21 cellular contexts compared by ENCODE assay signal in the genomic region with DNA sequence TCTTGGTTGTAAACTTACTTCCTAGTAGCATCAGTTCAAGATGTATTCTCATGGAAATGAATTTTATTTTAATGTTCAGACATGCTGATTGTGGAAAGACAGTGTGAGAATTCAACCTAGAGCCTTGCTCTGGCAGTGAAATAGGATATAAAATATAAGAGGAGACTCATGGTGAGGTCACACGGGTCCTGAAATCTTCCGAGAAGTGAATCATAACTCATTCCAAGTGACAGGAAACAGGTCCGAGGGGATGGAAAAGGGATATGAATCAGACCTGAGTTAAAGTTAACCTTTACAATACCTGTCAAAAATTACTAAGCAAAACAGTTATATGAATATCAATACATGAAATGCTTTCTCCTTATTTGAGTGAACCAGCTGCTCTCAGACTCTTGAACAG.
A peak's percentile ranks its signal among the peaks of the same experiment; 100 is the strongest.
DNase-seq lines count a peak whose midpoint lies in the region; ATAC-seq, FAIRE-seq and TF ChIP-seq lines count a peak whose summit lies in the region.
"Had no signal": no experiment of that assay in that cellular context is flagged by ENCODE, and none has a peak within 500 bp of the region (broad histone marks: within the 10 kb centered on the region; RNA-seq: fewer than 3 reads in every experiment).

No MANE protein-coding gene starts in this region.

- POLR2A ChIA-PET in endothelial cell of umbilical vein (lab: Charles Lee) = no interaction called here
- POLR2A ChIA-PET in T-cell (lab: Charles Lee) = no interaction called here

- CTCF ChIA-PET in endothelial cell of umbilical vein (lab: Charles Lee) (interaction anchor here (1.0 kb wide), 1 partner anchor 9 kb away, joined by 3 read pairs; no protein-coding TSS in a partner anchor), T-cell (lab: Charles Lee) (no interaction called here)

- intact Hi-C loops in endothelial cell of umbilical vein (cut with micrococcal nuclease) = no loop called here

- H3K4me2 ChIP-seq in endothelial cell of umbilical vein (ENCODE audit: insufficient read depth, low read length) = peak overlapping the region; percentile 31

- no peaks in the 10 kb centered on the region for H4K20me1 ChIP-seq in endothelial cell of umbilical vein (replicated peaks; ENCODE audit: control insufficient read depth, extremely low read depth, insufficient read depth, low read length)

- H3K9ac ChIP-seq in endothelial cell of umbilical vein (replicated peaks; ENCODE audit: extremely low read depth, insufficient read depth, low read length) = no peak overlapping the region

- H3K4me1 ChIP-seq in endothelial cell of umbilical vein (ENCODE audit: control insufficient read depth, extremely low read depth, insufficient read depth, low read length) = peaks cover 7% of the 10 kb centered on the region
- H3K4me1 ChIP-seq: psoas muscle had no signal

- H3K9me3 ChIP-seq in endothelial cell of umbilical vein (replicated peaks; ENCODE audit: control insufficient read depth, insufficient read depth, low read length) = no peaks in the 10 kb centered on the region
- H3K9me3 ChIP-seq: psoas muscle had no signal

- dilution Hi-C loops in endothelial cell of umbilical vein (cut with MboI; ENCODE audit: extremely low pct_ligation_motif_present, low sequenced_read_pairs) = no loop called here

- H3K79me2 ChIP-seq in endothelial cell of umbilical vein (ENCODE audit: control insufficient read depth, insufficient read depth, low read length) = no peaks in the 10 kb centered on the region

- no peaks in the 10 kb centered on the region for H3K9me1 ChIP-seq in endothelial cell of umbilical vein (replicated peaks; ENCODE audit: control insufficient read depth, extremely low read depth, insufficient read depth, low read length)

- BruUV-seq in endothelial cell of umbilical vein (replicated peaks; lab: Mats Ljungman, UMichigan) = no TSS peak

- no peak overlapping the region for H3K27ac ChIP-seq in endothelial cell of umbilical vein (ENCODE audit: insufficient read depth, low read depth, low read length)
- H3K27ac ChIP-seq: C4-2B, psoas muscle, SK-N-MC had no signal

- H2AFZ ChIP-seq in endothelial cell of umbilical vein (ENCODE audit: low read depth, low read length) = no peak overlapping the region

- H3K4me3 Mint-ChIP-seq in nephron = no peak overlapping the region
- H3K4me3 Mint-ChIP-seq in T-cell = no peak overlapping the region
- H3K4me3 Mint-ChIP-seq: activated B cell treated with CpG ODN at 0.5 μM for 24 hours had no signal

- no peak for TF ChIP-seq POLR2A in endothelial cell of umbilical vein (IDR thresholded peaks at IDR 0.05; ENCODE audit: low read depth, low read length)
- no peak for TF ChIP-seq POLR2A in GM12891 (IDR thresholded peaks at IDR 0.05; ENCODE audit: low read depth, low read length)

- FAIRE-seq in RCC 7860 (lab: Jason Lieb, UNC) (peak; percentile 96), endothelial cell of umbilical vein (lab: Jason Lieb, UNC) (peak; percentile 54), GM12891 (lab: Jason Lieb, UNC) (no peak)
- FAIRE-seq: HepG2 had no signal

- no peak for ATAC-seq in GM21619 (IDR thresholded peaks at IDR 0.05; ENCODE audit: unreplicated experiment)
- no peak for ATAC-seq in stimulated activated naive CD8-positive, alpha-beta T cell treated with anti-CD3 and anti-CD28 coated beads, Interleukin-15, Interleukin-2, amounts not matched to agents 100 U/mL and 50 U/mL, for 24 hours
- no peak for ATAC-seq in T-cell (replicated peaks in 1 of 4)
- ATAC-seq: HepG2, psoas muscle had no signal

- H3K36me3 Mint-ChIP-seq in nephron (ENCODE audit: low read depth) = no peaks in the 10 kb centered on the region
- no peaks in the 10 kb centered on the region for H3K36me3 Mint-ChIP-seq in T-cell

- DNase-seq in GM03348 (ENCODE audit: low spot score) (peak; percentile 28), RCC 7860 (ENCODE audit: low spot score) (peak; percentile 80), endothelial cell of umbilical vein (ENCODE audit: low read depth, low spot score) (peak; percentile 34), GM12891 (ENCODE audit: insufficient read length, low spot score) (no peak), T-cell (no peak)
- no peak for DNase-seq in stimulated activated naive CD8-positive, alpha-beta T cell treated with anti-CD3 and anti-CD28 coated beads, Interleukin-15, Interleukin-2, amounts not matched to agents 100 U/mL and 50 U/mL, for 24 hours
- DNase-seq: activated B cell treated with CpG ODN at 0.5 μM for 24 hours; anterior cingulate cortex; effector CD8-positive, alpha-beta T cell; GDM1; hypothalamus; NCI-H1417 treated with DMSO at 0.1 percent for 48 hours; NCI-H774; psoas muscle; stimulated activated CD4-positive, alpha-beta T cell treated with anti-CD3 and anti-CD28 coated beads, Interleukin-4, amount 100 ng/mL, for 1 hour; stimulated activated naive CD4-positive, alpha-beta T cell had no signal

- no peaks in the 10 kb centered on the region for H3K9me3 Mint-ChIP-seq in nephron
- H3K9me3 Mint-ChIP-seq in T-cell = peaks cover 8 to 15% (median 11%) of the 10 kb centered on the region in 3 donors
- H3K9me3 Mint-ChIP-seq: activated B cell treated with CpG ODN at 0.5 μM for 24 hours had no signal

- H3K4me1 Mint-ChIP-seq in nephron = peaks cover 11% of the 10 kb centered on the region
- H3K4me1 Mint-ChIP-seq in T-cell = no peaks in the 10 kb centered on the region
- H3K4me1 Mint-ChIP-seq: activated B cell treated with CpG ODN at 0.5 μM for 24 hours had no signal

- H3K27ac Mint-ChIP-seq in nephron (peak overlapping the region in 2 of 3 experiments; percentile 18 to 25), T-cell (no peak overlapping the region)
- H3K27ac Mint-ChIP-seq: activated B cell treated with CpG ODN at 0.5 μM for 24 hours had no signal

- no peaks in the 10 kb centered on the region for H3K27me3 ChIP-seq in endothelial cell of umbilical vein (ENCODE audit: control insufficient read depth in 2 of 2, insufficient read depth in 2 of 2, low read length in 2 of 2)

- H3K36me3 ChIP-seq in endothelial cell of umbilical vein (ENCODE audit: control insufficient read depth in 2 of 2, extremely low read depth in 1 of 2, insufficient read depth in 2 of 2, low read length in 2 of 2) = no peaks in the 10 kb centered on the region

- no peak overlapping the region for H3K4me3 ChIP-seq in endothelial cell of umbilical vein (replicated peaks in 1 of 3; ENCODE audit: insufficient read depth in 1 of 3, low read depth in 1 of 3, low read length in 3 of 3)
- H3K4me3 ChIP-seq: psoas muscle, SK-N-MC had no signal

- TF ChIP-seq CTCF in endothelial cell of umbilical vein (IDR thresholded peaks at IDR 0.05; ENCODE audit: extremely low read depth in 1 of 2, insufficient read depth in 1 of 2, low read depth in 1 of 2, low read length in 2 of 2) (no peak), nephron (IDR thresholded peaks at IDR 0.05; ENCODE audit: unreplicated experiment in 3 of 3) (no peak)

- H3K27me3 Mint-ChIP-seq in nephron (ENCODE audit: low read depth) (no peaks in the 10 kb centered on the region), T-cell (no peaks in the 10 kb centered on the region)
- H3K27me3 Mint-ChIP-seq: activated B cell treated with CpG ODN at 0.5 μM for 24 hours had no signal

TF ChIP-seq in endothelial cell of umbilical vein, 7 proteins besides CTCF, POLR2A, EP300 and RAD21:
- TF ChIP-seq, protein P1, sequence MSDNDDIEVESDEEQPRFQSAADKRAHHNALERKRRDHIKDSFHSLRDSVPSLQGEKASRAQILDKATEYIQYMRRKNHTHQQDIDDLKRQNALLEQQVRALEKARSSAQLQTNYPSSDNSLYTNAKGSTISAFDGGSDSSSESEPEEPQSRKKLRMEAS (IDR thresholded peaks at IDR 0.05; ENCODE audit: insufficient read depth, insufficient read length) = no peak
- TF ChIP-seq MYC (IDR thresholded peaks at IDR 0.05; ENCODE audit: low read depth, low read length) = no peak
- TF ChIP-seq JUN (IDR thresholded peaks at IDR 0.05; ENCODE audit: borderline replicate concordance, insufficient read depth, insufficient read length, low read depth) = peak; percentile 35
- TF ChIP-seq FOS (IDR thresholded peaks at IDR 0.05; ENCODE audit: borderline replicate concordance, insufficient read depth, low read length) = peak; percentile 13
- TF ChIP-seq GATA2 (IDR thresholded peaks at IDR 0.05; ENCODE audit: insufficient read depth, insufficient read length, low read depth, low read length) = no peak

TF ChIP-seq in GM12891, 5 proteins besides CTCF, POLR2A, EP300 and RAD21:
- no peak for TF ChIP-seq PAX5 (IDR thresholded peaks at IDR 0.05; ENCODE audit: insufficient read depth, low read length, severe bottlenecking)
- no peak for TF ChIP-seq POLR2AphosphoS5 (IDR thresholded peaks at IDR 0.05; ENCODE audit: low read depth, low read length)

Comparison
In these comparisons a context has a peak if more than half of its experiments do, and no peak if none do; other contexts are left out.
1. DNase-seq: peak in GM03348 (single experiment), RCC 7860 (single experiment) and endothelial cell of umbilical vein (single experiment); none in stimulated activated naive CD8-positive, alpha-beta T cell treated with anti-CD3 and anti-CD28 coated beads, Interleukin-15, Interleukin-2, amounts not matched to agents 100 U/mL and 50 U/mL, for 24 hours (single experiment), GM12891 (single experiment) and T-cell (0 of 34).
2. H3K27ac Mint-ChIP-seq: peak in nephron (2 of 3); none in T-cell (0 of 2).